In the genomic region with DNA sequence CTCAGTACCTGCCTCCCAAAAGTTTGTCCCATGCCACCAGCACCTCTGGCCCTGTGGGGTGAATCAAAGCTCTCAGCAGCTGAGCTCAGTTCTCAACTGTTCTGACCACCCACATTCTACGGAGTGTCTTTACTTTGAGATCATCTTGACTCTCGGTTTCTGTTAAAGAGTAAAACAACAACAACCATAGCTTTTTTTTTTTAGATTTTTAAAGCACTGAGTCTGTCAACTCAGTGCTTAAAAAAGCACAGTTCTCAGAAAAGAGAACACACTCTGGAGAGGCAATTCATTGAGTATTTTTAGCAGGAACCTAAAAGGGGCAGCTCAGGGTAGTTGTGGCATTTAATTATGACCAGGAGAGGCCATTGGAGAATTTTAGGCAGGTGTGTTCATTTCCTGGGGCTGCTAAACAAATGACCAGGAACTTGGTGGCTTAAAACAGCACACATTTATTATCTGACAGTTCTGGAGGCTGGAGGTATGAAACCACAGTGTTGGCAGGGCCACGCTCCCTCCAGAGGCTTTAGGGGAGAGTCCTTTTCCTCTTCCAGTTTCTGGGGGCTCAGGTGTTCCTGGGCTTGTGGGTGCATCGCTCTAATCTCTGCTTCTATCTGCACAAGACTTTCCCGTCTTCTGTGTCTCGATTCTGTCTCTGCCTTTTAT, we compare ENCODE assay signal across 13 cellular contexts. TPM values are rescaled to one million over a fixed set of nuclear protein-coding genes. Genes with fewer than 3 reads are reported as not detected.
DNase-seq lines count a peak whose midpoint lies in the region; ATAC-seq and TF ChIP-seq lines count a peak whose summit lies in the region.
"Had no signal": no experiment of that assay in that cellular context is flagged by ENCODE, and none has a peak within 500 bp of the region (broad histone marks: within the 10 kb centered on the region; RNA-seq: fewer than 3 reads in every experiment).

No MANE protein-coding gene starts in this region.

- no peaks in the 10 kb centered on the region for H3K4me1 ChIP-seq in mucosa of descending colon (ENCODE audit: low read depth)

- intact Hi-C loops in mucosa of descending colon (cut with DNase I, micrococcal nuclease): no loop called here

- no peaks in the 10 kb centered on the region for H3K36me3 ChIP-seq in mucosa of descending colon (ENCODE audit: low read depth)

- TF ChIP-seq CTCF in mucosa of descending colon (IDR thresholded peaks at IDR 0.05): no peak

- H3K4me3 ChIP-seq in mucosa of descending colon: no peak overlapping the region
- H3K4me3 ChIP-seq: hepatocyte had no signal

- ATAC-seq in GM19025 (IDR thresholded peaks at IDR 0.05; ENCODE audit: low read depth, unreplicated experiment) (peak; percentile 63), GM21737 (IDR thresholded peaks at IDR 0.05; ENCODE audit: unreplicated experiment) (peak; percentile 57), HG03439 (IDR thresholded peaks at IDR 0.05; ENCODE audit: unreplicated experiment) (peak; percentile 80), mucosa of descending colon (peak; percentile 51)

- DNase-seq in mucosa of descending colon (no peak), GF-D8 (lab: John Stamatoyannopoulos, UW) (no peak), NCI-H1930 (lab: John Stamatoyannopoulos, UW) (no peak), C1 segment of cervical spinal cord (lab: John Stamatoyannopoulos, UW) (no peak), Ammon's horn (ENCODE audit: low spot score) (no peak)
- DNase-seq: activated CD4-positive, alpha-beta T cell treated with anti-CD3 and anti-CD28 coated beads for 48 hours; DMS153; effector CD4-positive, alpha-beta T cell had no signal

- H3K9me3 ChIP-seq in mucosa of descending colon: no peaks in the 10 kb centered on the region

RNA-seq across cellular contexts. Expression of a gene that starts 6.7 kb away (rescaled TPM):
- under 1 TPM; 0.07 to 0.76 (median 0.17) TPM for total RNA-seq in mucosa of descending colon
- total RNA-seq: SK-MEL-5 had no signal

RNA-seq across cellular contexts. Expression of a gene that starts 37.5 kb away (rescaled TPM):
- 100 to 1,000 TPM; 120 to 156 (median 128) TPM for total RNA-seq in mucosa of descending colon
